In the genomic region with DNA sequence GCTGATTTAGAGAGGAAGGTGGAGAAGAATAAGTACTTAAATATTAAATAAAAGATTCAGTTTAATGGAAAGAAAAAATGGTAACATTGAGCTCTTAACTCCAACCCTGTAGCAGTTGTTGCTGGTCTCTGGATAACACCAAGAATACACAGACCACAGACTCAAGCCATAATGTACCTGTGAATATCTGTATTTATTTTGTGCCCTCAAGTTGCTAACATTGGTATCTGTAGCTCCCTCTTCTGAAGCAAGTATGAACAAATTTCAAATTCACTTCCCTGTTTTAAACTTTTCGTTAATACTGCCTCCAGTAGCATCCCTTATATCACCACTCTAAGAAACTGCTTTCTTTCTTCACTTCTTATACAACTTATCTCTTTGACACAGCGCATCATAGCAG, we compare ENCODE assay signal across 2 cellular contexts.
TF ChIP-seq lines count a peak whose summit lies in the region.

No MANE protein-coding gene starts in this region.

TF ChIP-seq in HepG2, 621 proteins besides CTCF, POLR2A, EP300 and RAD21:
- TF ChIP-seq ZNF674 (CRISPR knock-in tag; IDR thresholded peaks at IDR 0.05; ENCODE audit: low read depth) (no peak), RFX1 (IDR thresholded peaks at IDR 0.05) (no peak), MYPOP (CRISPR knock-in tag; IDR thresholded peaks at IDR 0.05) (no peak), CCAR2 (optimal IDR thresholded peaks at IDR 0.05; ENCODE audit: low read depth, low read length) (no peak)
TF ChIP-seq in HepG2: peak in this region for 0.

TF ChIP-seq in H1, 55 proteins besides CTCF, POLR2A, EP300 and RAD21:
- TF ChIP-seq MAFK (IDR thresholded peaks at IDR 0.05; ENCODE audit: low read depth, low read length) (no peak), ASH2L (IDR thresholded peaks at IDR 0.05; ENCODE audit: low read length) (no peak), SP2 (IDR thresholded peaks at IDR 0.05; ENCODE audit: low read length) (no peak), TEAD4 (IDR thresholded peaks at IDR 0.05; ENCODE audit: low read depth, low read length) (no peak), E2F6 (IDR thresholded peaks at IDR 0.05) (no peak), FOSL1 (IDR thresholded peaks at IDR 0.05; ENCODE audit: insufficient read depth, low read depth, low read length) (no peak), USF2 (IDR thresholded peaks at IDR 0.05; ENCODE audit: low read length) (no peak), CBX8 (IDR thresholded peaks at IDR 0.05; ENCODE audit: borderline replicate concordance, low read depth, low read length) (no peak), HDAC6 (IDR thresholded peaks at IDR 0.05; ENCODE audit: low read depth, low read length) (no peak), ZNF274 (IDR thresholded peaks at IDR 0.05; ENCODE audit: borderline replicate concordance, extremely low read depth, low read length) (no peak), MAX (IDR thresholded peaks at IDR 0.05) (no peak), CREB1 (IDR thresholded peaks at IDR 0.05) (no peak), YY1 (IDR thresholded peaks at IDR 0.05; ENCODE audit: low read depth, low read length) (no peak), POU5F1 (IDR thresholded peaks at IDR 0.05; ENCODE audit: low read depth, low read length) (no peak), CHD2 (IDR thresholded peaks at IDR 0.05; ENCODE audit: low read length) (no peak), NRF1 (IDR thresholded peaks at IDR 0.05; ENCODE audit: low read depth, low read length) (no peak)
